ENCODE assay signal across 1 cellular context in genomic region chr19:34482380-34483250, GRCh38.
TF ChIP-seq lines count a peak whose summit lies in the region.

No MANE protein-coding gene starts in this region.

TF ChIP-seq in HCT116, 20 proteins besides CTCF, POLR2A, EP300 and RAD21 (continued from another document):
- TF ChIP-seq YY1 (IDR thresholded peaks at IDR 0.05; ENCODE audit: extremely low read depth, insufficient replicate concordance, low read depth, low read length), result no peak
